Comparison of ENCODE assay signal across 27 cellular contexts in genomic region chr10:121130382-121130781, GRCh38.
"Had no signal": no experiment of that assay in that cellular context is flagged by ENCODE, and none has a peak within 500 bp of the region (broad histone marks: within the 10 kb centered on the region; RNA-seq: fewer than 3 reads in every experiment).

No MANE protein-coding gene starts in this region.

- H3K36me3 Mint-ChIP-seq: mesothelial cell of epicardium; naive thymus-derived CD4-positive, alpha-beta T cell; natural killer cell treated with Interleukin-12 subunit alpha and Interleukin-12 subunit beta and Interleukin-15 and Interleukin-18, amount 100 ng/mL, for 72 hours; stimulated activated naive B cell treated with anti-CD40 and anti-IgM and Interleukin-4, amounts not matched to agents 10 μg/mL and 1 μg/mL and 100 μg/mL, for 72 hours; type B pancreatic cell had no signal

- DNase-seq: hippocampal formation; kidney; left ventricle myocardium inferior; mesendoderm; mucosa of descending colon; naive thymus-derived CD4-positive, alpha-beta T cell; pancreas; posterior cingulate gyrus; retina; right cardiac atrium; stimulated activated CD4-positive, alpha-beta T cell treated with anti-CD3 and anti-CD28 coated beads, Interleukin-12 subunit alpha, Interleukin-12 subunit beta, amount 100 ng/mL, for 4 hours; stimulated activated CD4-positive, alpha-beta T cell treated with anti-CD3 and anti-CD28 coated beads, Interleukin-15, amount 100 ng/mL, for 24 hours; stimulated activated CD4-positive, alpha-beta T cell treated with anti-CD3 and anti-CD28 coated beads, Interleukin-2, amount 100 ng/mL, for 24 hours; stimulated activated CD4-positive, alpha-beta T cell treated with anti-CD3 and anti-CD28 coated beads, Interleukin-4, amount 100 ng/mL, for 1 hour; stimulated activated naive B cell treated with anti-CD40 and anti-IgM and Interleukin-4, amounts not matched to agents 10 μg/mL and 1 μg/mL and 100 μg/mL, for 72 hours; stimulated activated naive CD8-positive, alpha-beta T cell treated with anti-CD3 and anti-CD28 coated beads, Interleukin-15, Interleukin-2, amounts not matched to agents 100 U/mL and 50 U/mL, for 24 hours; stomach; uterus had no signal

- H3K4me1 ChIP-seq: left ventricle myocardium inferior, pancreas, prostate gland, suprapubic skin, tibial nerve, uterus had no signal

- H3K4me3 Mint-ChIP-seq: mesothelial cell of epicardium; naive thymus-derived CD4-positive, alpha-beta T cell; natural killer cell treated with Interleukin-12 subunit alpha and Interleukin-12 subunit beta and Interleukin-15 and Interleukin-18, amount 100 ng/mL, for 72 hours; stimulated activated naive B cell treated with anti-CD40 and anti-IgM and Interleukin-4, amounts not matched to agents 10 μg/mL and 1 μg/mL and 100 μg/mL, for 72 hours; type B pancreatic cell had no signal

- H3K27ac ChIP-seq: left ventricle myocardium inferior, pancreas, prostate gland, skin epidermis, stomach, suprapubic skin, uterus had no signal

- H3K27me3 Mint-ChIP-seq: stimulated activated naive B cell treated with anti-CD40 and anti-IgM and Interleukin-4, amounts not matched to agents 10 μg/mL and 1 μg/mL and 100 μg/mL, for 72 hours had no signal

- H3K9me3 Mint-ChIP-seq: mesothelial cell of epicardium, type B pancreatic cell had no signal

- H3K4me3 ChIP-seq: left ventricle myocardium inferior, lung, mucosa of descending colon, pancreas, prostate gland, skin epidermis, stomach, suprapubic skin, tibial nerve, uterus had no signal

- H3K4me1 Mint-ChIP-seq: naive thymus-derived CD4-positive, alpha-beta T cell; stimulated activated naive B cell treated with anti-CD40 and anti-IgM and Interleukin-4, amounts not matched to agents 10 μg/mL and 1 μg/mL and 100 μg/mL, for 72 hours had no signal

- ATAC-seq: mucosa of descending colon; naive thymus-derived CD4-positive, alpha-beta T cell; natural killer cell treated with Interleukin-12 subunit alpha and Interleukin-12 subunit beta and Interleukin-15 and Interleukin-18, amount 100 ng/mL, for 72 hours; pancreas; right cardiac atrium; sciatic nerve; stimulated activated naive B cell treated with anti-CD40 and anti-IgM and Interleukin-4, amounts not matched to agents 10 μg/mL and 1 μg/mL and 100 μg/mL, for 72 hours; stimulated activated naive CD8-positive, alpha-beta T cell treated with anti-CD3 and anti-CD28 coated beads, Interleukin-15, Interleukin-2, amounts not matched to agents 100 U/mL and 50 U/mL, for 24 hours had no signal

- H3K27me3 ChIP-seq: pancreas, stomach, suprapubic skin, tibial nerve, uterus had no signal

- H3K36me3 ChIP-seq: left ventricle myocardium inferior, pancreas, prostate gland, stomach, suprapubic skin, tibial nerve, uterus had no signal

- H3K9me3 ChIP-seq: left ventricle myocardium inferior, mucosa of descending colon, pancreas, prostate gland, stomach, suprapubic skin, tibial nerve, uterus had no signal

- H3K27ac Mint-ChIP-seq: mesothelial cell of epicardium; naive thymus-derived CD4-positive, alpha-beta T cell; natural killer cell treated with Interleukin-12 subunit alpha and Interleukin-12 subunit beta and Interleukin-15 and Interleukin-18, amount 100 ng/mL, for 72 hours; stimulated activated naive B cell treated with anti-CD40 and anti-IgM and Interleukin-4, amounts not matched to agents 10 μg/mL and 1 μg/mL and 100 μg/mL, for 72 hours; type B pancreatic cell had no signal
